In the genomic region with DNA sequence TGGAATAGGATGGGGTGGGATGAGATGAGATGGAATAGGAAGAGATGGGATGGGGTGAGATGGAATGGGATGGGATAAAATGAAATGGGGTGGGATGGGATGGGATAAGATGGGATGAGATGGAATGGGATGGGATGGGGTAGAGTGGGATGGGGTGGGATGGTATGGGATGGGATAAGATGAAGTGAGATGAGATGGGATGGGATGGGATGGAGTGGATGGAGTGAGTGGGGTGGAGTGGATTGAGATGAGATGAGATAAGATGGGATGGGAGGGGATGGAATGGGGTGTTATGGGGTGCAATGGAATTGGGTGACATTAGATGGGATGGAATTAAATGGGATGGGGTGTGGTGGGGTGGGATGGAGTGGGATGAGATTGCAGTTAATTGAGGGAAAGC, we compare ENCODE assay signal across 20 cellular contexts.
DNase-seq lines count a peak whose midpoint lies in the region; ATAC-seq, FAIRE-seq and TF ChIP-seq lines count a peak whose summit lies in the region.
"Had no signal": no experiment of that assay in that cellular context is flagged by ENCODE, and none has a peak within 500 bp of the region (broad histone marks: within the 10 kb centered on the region; RNA-seq: fewer than 3 reads in every experiment).

No MANE protein-coding gene starts in this region.

- CTCF ChIA-PET in HepG2 (lab: Yijun Ruan, JAX; ENCODE audit: low intra/inter-chr PET ratio, low total read pairs): no interaction called here

- H4K20me1 ChIP-seq in HepG2 (ENCODE audit: insufficient read depth, low read length): no peaks in the 10 kb centered on the region
- H4K20me1 ChIP-seq: BLaER1 treated with 17β-estradiol and CSF1 and Interleukin-3, amounts not matched to agents 10 nM and 100 nM had no signal

- BruUV-seq in HepG2 (replicated peaks; lab: Mats Ljungman, UMichigan): no TSS peak

- POLR2A ChIA-PET in HepG2 (lab: Yijun Ruan, JAX): no interaction called here

- TF ChIP-seq EP300 in HepG2 (IDR thresholded peaks at IDR 0.05; ENCODE audit: low read depth in 2 of 2, low read length in 2 of 2): no peak
- no peak for TF ChIP-seq EP300 in HepG2 (CRISPR knock-in tag; IDR thresholded peaks at IDR 0.05; ENCODE audit: borderline replicate concordance)

- no peak for DNase-seq in HepG2 (ENCODE audit: low spot score)
- no peak for DNase-seq in right lobe of liver
- DNase-seq in bronchial epithelial cell (ENCODE audit: low read depth): no peak
- DNase-seq in upper lobe of right lung: no peak
- no peak for DNase-seq in activated CD4-positive, alpha-beta T cell treated with anti-CD3 and anti-CD28 coated beads, Interleukin-2, amount 50 U/mL, for 4 hours
- no peak for DNase-seq in KBM-7
- DNase-seq: AML-193; Caco-2; Calu3; CD4-positive, alpha-beta T cell; CD8-positive, alpha-beta T cell; GF-D8 had no signal

- H3K9ac ChIP-seq in HepG2 (ENCODE audit: insufficient read depth, low read depth, low read length): no peak overlapping the region
- H3K9ac ChIP-seq: BLaER1 treated with 17β-estradiol and CSF1 and Interleukin-3, amounts not matched to agents 10 nM and 100 nM had no signal

- H3K79me2 ChIP-seq in HepG2 (ENCODE audit: insufficient read depth, low read length): no peaks in the 10 kb centered on the region

- FAIRE-seq in HepG2 (lab: Jason Lieb, UNC): no peak
- peak; percentile 23 for FAIRE-seq in bronchial epithelial cell (lab: Jason Lieb, UNC)
- FAIRE-seq: A549, D721Med, G401.6, GM12891, GM19239 had no signal

- H3K27me3 ChIP-seq in HepG2 (ENCODE audit: control insufficient read depth in 1 of 2, insufficient read depth in 2 of 2, low read length in 2 of 2) (no peaks in the 10 kb centered on the region), right lobe of liver (no peaks in the 10 kb centered on the region), bronchial epithelial cell (ENCODE audit: control insufficient read depth, insufficient read depth, low read length) (no peaks in the 10 kb centered on the region), upper lobe of right lung (no peaks in the 10 kb centered on the region)
- H3K27me3 ChIP-seq: BLaER1 treated with 17β-estradiol and CSF1 and Interleukin-3, amounts not matched to agents 10 nM and 100 nM had no signal

- no peak overlapping the region for H3K27ac ChIP-seq in HepG2 (ENCODE audit: extremely low read length, insufficient read depth, low read length)
- no peak overlapping the region for H3K27ac ChIP-seq in right lobe of liver
- H3K27ac ChIP-seq in upper lobe of right lung: no peak overlapping the region
- H3K27ac ChIP-seq: 22Rv1; A549; BLaER1 treated with 17β-estradiol and CSF1 and Interleukin-3, amounts not matched to agents 10 nM and 100 nM; C4-2B had no signal

- no peak for TF ChIP-seq RAD21 in HepG2 (CRISPR knock-in tag; IDR thresholded peaks at IDR 0.05)

- H2AFZ ChIP-seq in HepG2 (ENCODE audit: low read length): no peak overlapping the region

- no peak for TF ChIP-seq POLR2A in HepG2 (IDR thresholded peaks at IDR 0.05; ENCODE audit: insufficient read depth in 1 of 2, low read depth in 2 of 2, low read length in 2 of 2)
- no peak for TF ChIP-seq POLR2A in right lobe of liver (IDR thresholded peaks at IDR 0.05)

- no peaks in the 10 kb centered on the region for H3K9me3 ChIP-seq in HepG2 (ENCODE audit: low read length)
- H3K9me3 ChIP-seq in right lobe of liver: no peaks in the 10 kb centered on the region
- H3K9me3 ChIP-seq in upper lobe of right lung: no peaks in the 10 kb centered on the region
- H3K9me3 ChIP-seq: A549, Caco-2 had no signal

- in situ Hi-C loops in HepG2 (cut with HindIII; ENCODE audit: extremely low pct_ligation_motif_present, low pct_unique_long_range_greater_than_20kb) (no loop called here), KBM-7 (cut with MboI; ENCODE audit: low pct_unique_long_range_greater_than_20kb, low sequenced_read_pairs) (no loop called here)

- TF ChIP-seq CTCF in HepG2 (CRISPR knock-in tag; IDR thresholded peaks at IDR 0.05) (no peak), right lobe of liver (IDR thresholded peaks at IDR 0.05) (no peak), bronchial epithelial cell (IDR thresholded peaks at IDR 0.05; ENCODE audit: insufficient read depth, low read length, severe bottlenecking) (no peak), upper lobe of right lung (IDR thresholded peaks at IDR 0.05) (no peak)

- intact Hi-C loops in HepG2 (cut with micrococcal nuclease; ENCODE audit: unreplicated experiment): no loop called here
- intact Hi-C loops in right lobe of liver (cut with DNase I): no loop called here
- intact Hi-C loops in upper lobe of right lung (cut with DNase I): no loop called here

- ATAC-seq in HepG2 (no peak), right lobe of liver (no peak), upper lobe of right lung (peak; percentile 24)
- ATAC-seq: A549; CD8-positive, alpha-beta T cell had no signal

- H3K36me3 ChIP-seq in HepG2 (replicated peaks in 1 of 2; ENCODE audit: control insufficient read depth in 1 of 2, insufficient read depth in 2 of 2, low read length in 2 of 2) (no peaks in the 10 kb centered on the region), right lobe of liver (no peaks in the 10 kb centered on the region), bronchial epithelial cell (ENCODE audit: control insufficient read depth, insufficient read depth, low read length) (no peaks in the 10 kb centered on the region), upper lobe of right lung (no peaks in the 10 kb centered on the region)
- H3K36me3 ChIP-seq: BLaER1 treated with 17β-estradiol and CSF1 and Interleukin-3, amounts not matched to agents 10 nM and 100 nM had no signal

- H3K4me2 ChIP-seq in HepG2 (ENCODE audit: low read depth, low read length): no peak overlapping the region
- H3K4me2 ChIP-seq: A549; BLaER1 treated with 17β-estradiol and CSF1 and Interleukin-3, amounts not matched to agents 10 nM and 100 nM had no signal

- H3K4me3 ChIP-seq in HepG2 (replicated peaks in 1 of 3; ENCODE audit: insufficient read depth in 1 of 3, low read depth in 2 of 3, low read length in 3 of 3): no peak overlapping the region
- no peak overlapping the region for H3K4me3 ChIP-seq in right lobe of liver
- no peak overlapping the region for H3K4me3 ChIP-seq in bronchial epithelial cell (ENCODE audit: low read depth, low read length)
- H3K4me3 ChIP-seq in upper lobe of right lung: no peak overlapping the region
- H3K4me3 ChIP-seq: A549; BLaER1 treated with 17β-estradiol and CSF1 and Interleukin-3, amounts not matched to agents 10 nM and 100 nM had no signal

- H3K4me1 ChIP-seq in HepG2 (ENCODE audit: insufficient read depth, low read length) (no peaks in the 10 kb centered on the region), right lobe of liver (no peaks in the 10 kb centered on the region), upper lobe of right lung (no peaks in the 10 kb centered on the region)
- H3K4me1 ChIP-seq: A549, Caco-2 had no signal

TF ChIP-seq in HepG2, 621 proteins besides CTCF, POLR2A, EP300 and RAD21:
- TF ChIP-seq HNRNPK (IDR thresholded peaks at IDR 0.05; ENCODE audit: low read depth, low read length, poor library complexity, severe bottlenecking) (peak; percentile 84), RBFOX2 (IDR thresholded peaks at IDR 0.05; ENCODE audit: low read depth, low read length) (no peak)
